Comparison of ENCODE assay signal across 10 cellular contexts in the genomic region with DNA sequence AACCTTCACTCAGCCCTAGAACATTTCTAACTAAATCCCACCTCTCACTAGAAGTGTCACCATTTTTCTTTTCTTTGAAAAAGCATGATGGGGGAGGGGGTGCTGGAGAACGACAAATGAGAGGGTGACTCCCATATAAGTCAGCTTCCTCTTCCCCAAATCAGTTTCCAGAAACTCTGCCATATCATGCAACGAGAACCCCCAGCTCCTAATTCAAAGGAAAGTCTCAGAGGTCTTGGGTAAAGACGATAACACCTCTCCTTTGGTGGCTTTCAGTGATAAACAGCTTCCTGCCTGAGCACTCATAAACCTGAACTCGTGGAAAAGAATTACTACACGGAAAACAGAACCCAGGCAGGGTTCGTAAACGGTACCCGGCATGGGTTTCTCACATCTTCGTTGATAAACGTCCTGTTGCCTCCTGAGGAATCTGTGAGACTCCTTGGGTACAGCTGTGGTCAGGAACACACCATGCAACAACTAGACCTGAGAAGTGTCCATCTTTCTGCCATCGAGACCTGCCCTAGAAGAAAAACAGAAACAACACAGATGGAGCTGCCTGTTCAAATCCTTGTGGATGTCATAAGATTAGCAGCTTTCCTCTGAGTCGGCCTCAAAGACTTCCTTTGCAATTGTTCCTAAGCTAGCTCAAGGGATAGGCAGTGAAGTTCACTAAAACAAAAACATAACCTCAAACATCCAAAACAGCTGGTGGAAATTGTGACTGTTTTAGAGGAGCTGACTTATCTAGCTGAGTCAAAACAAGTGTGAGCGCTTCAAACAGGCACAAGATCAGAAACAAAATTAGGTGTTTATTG.
DNase-seq lines count a peak whose midpoint lies in the region; ATAC-seq, FAIRE-seq and TF ChIP-seq lines count a peak whose summit lies in the region.
"Had no signal": no experiment of that assay in that cellular context is flagged by ENCODE, and none has a peak within 500 bp of the region (broad histone marks: within the 10 kb centered on the region; RNA-seq: fewer than 3 reads in every experiment).

No MANE protein-coding gene starts in this region.

- in situ Hi-C loops in HepG2 (cut with HindIII; ENCODE audit: extremely low pct_ligation_motif_present, low pct_unique_long_range_greater_than_20kb): no loop called here

- 35% methylated on average over 10 of the region's 13 CpGs for WGBS in HepG2 (ENCODE audit: low lambda C conversion rate)

- BruUV-seq in HepG2 (replicated peaks; lab: Mats Ljungman, UMichigan): no TSS peak

- peak; percentile 71 for FAIRE-seq in GM19239 (lab: Jason Lieb, UNC)
- FAIRE-seq in HepG2 (lab: Jason Lieb, UNC): no peak

- no peak for TF ChIP-seq POLR2A in HepG2 (IDR thresholded peaks at IDR 0.05; ENCODE audit: insufficient read depth in 1 of 2, low read depth in 2 of 2, low read length in 2 of 2)

- H3K36me3 ChIP-seq in HepG2 (replicated peaks in 1 of 2; ENCODE audit: control insufficient read depth in 1 of 2, insufficient read depth in 2 of 2, low read length in 2 of 2): no peaks in the 10 kb centered on the region

- no peak overlapping the region for H3K4me3 ChIP-seq in HepG2 (replicated peaks in 1 of 3; ENCODE audit: insufficient read depth in 1 of 3, low read depth in 2 of 3, low read length in 3 of 3)
- H3K4me3 ChIP-seq: lung had no signal

- no peak overlapping the region for H3K27ac ChIP-seq in HepG2 (ENCODE audit: extremely low read length, insufficient read depth, low read length)

- H3K79me2 ChIP-seq in HepG2 (ENCODE audit: insufficient read depth, low read length): no peaks in the 10 kb centered on the region

- POLR2A ChIA-PET in HepG2 (lab: Yijun Ruan, JAX): no interaction called here

- no peak for TF ChIP-seq CTCF in HepG2 (CRISPR knock-in tag; IDR thresholded peaks at IDR 0.05)

- ATAC-seq in HepG2 (no peak), GM21619 (IDR thresholded peaks at IDR 0.05; ENCODE audit: unreplicated experiment) (no peak), HG03520 (IDR thresholded peaks at IDR 0.05; ENCODE audit: unreplicated experiment) (no peak)

- TF ChIP-seq EP300 in HepG2 (IDR thresholded peaks at IDR 0.05; ENCODE audit: low read depth in 2 of 2, low read length in 2 of 2): no peak
- no peak for TF ChIP-seq EP300 in HepG2 (CRISPR knock-in tag; IDR thresholded peaks at IDR 0.05; ENCODE audit: borderline replicate concordance)

- peaks cover 0 to 16% of the 10 kb centered on the region in 2 experiments; a peak in 1 of 5 replicates for H3K27me3 ChIP-seq in HepG2 (ENCODE audit: control insufficient read depth in 1 of 2, insufficient read depth in 2 of 2, low read length in 2 of 2)

- H3K9me3 ChIP-seq in HepG2 (ENCODE audit: low read length): no peaks in the 10 kb centered on the region

- H2AFZ ChIP-seq in HepG2 (ENCODE audit: low read length): no peak overlapping the region

- DNase-seq in A172 (ENCODE audit: low spot score) (peak; percentile 9), GM19239 (ENCODE audit: insufficient read length, low spot score) (no peak), glomerular endothelial cell (ENCODE audit: extremely low read depth, low read depth, low spot score) (peak; percentile 61), HepG2 (ENCODE audit: low spot score) (no peak), D341Med (ENCODE audit: low spot score) (no peak)
- DNase-seq in activated T-cell treated with anti-CD3 and anti-CD28 coated beads, Interleukin-2, amount 50 U/mL, for 48 hours: peak; percentile 63 to 65
- DNase-seq: NCI-H524 had no signal

- H3K4me1 ChIP-seq in HepG2 (ENCODE audit: insufficient read depth, low read length): peaks cover 15% of the 10 kb centered on the region

- CTCF ChIA-PET in HepG2 (lab: Yijun Ruan, JAX; ENCODE audit: low intra/inter-chr PET ratio, low total read pairs): no interaction called here

- H3K4me2 ChIP-seq in HepG2 (ENCODE audit: low read depth, low read length): no peak overlapping the region

- intact Hi-C loops in HepG2 (cut with micrococcal nuclease; ENCODE audit: unreplicated experiment): no loop called here

- H3K9ac ChIP-seq in HepG2 (ENCODE audit: insufficient read depth, low read depth, low read length): no peak overlapping the region

- TF ChIP-seq RAD21 in HepG2 (CRISPR knock-in tag; IDR thresholded peaks at IDR 0.05): no peak

- no peaks in the 10 kb centered on the region for H4K20me1 ChIP-seq in HepG2 (ENCODE audit: insufficient read depth, low read length)

TF ChIP-seq in HepG2, 621 proteins besides CTCF, POLR2A, EP300 and RAD21 (continues in another document):
- TF ChIP-seq ZNF563 (CRISPR knock-in tag; IDR thresholded peaks at IDR 0.05) (no peak), ZFP36L2 (CRISPR knock-in tag; IDR thresholded peaks at IDR 0.05) (no peak)
- TF ChIP-seq, protein P1, sequence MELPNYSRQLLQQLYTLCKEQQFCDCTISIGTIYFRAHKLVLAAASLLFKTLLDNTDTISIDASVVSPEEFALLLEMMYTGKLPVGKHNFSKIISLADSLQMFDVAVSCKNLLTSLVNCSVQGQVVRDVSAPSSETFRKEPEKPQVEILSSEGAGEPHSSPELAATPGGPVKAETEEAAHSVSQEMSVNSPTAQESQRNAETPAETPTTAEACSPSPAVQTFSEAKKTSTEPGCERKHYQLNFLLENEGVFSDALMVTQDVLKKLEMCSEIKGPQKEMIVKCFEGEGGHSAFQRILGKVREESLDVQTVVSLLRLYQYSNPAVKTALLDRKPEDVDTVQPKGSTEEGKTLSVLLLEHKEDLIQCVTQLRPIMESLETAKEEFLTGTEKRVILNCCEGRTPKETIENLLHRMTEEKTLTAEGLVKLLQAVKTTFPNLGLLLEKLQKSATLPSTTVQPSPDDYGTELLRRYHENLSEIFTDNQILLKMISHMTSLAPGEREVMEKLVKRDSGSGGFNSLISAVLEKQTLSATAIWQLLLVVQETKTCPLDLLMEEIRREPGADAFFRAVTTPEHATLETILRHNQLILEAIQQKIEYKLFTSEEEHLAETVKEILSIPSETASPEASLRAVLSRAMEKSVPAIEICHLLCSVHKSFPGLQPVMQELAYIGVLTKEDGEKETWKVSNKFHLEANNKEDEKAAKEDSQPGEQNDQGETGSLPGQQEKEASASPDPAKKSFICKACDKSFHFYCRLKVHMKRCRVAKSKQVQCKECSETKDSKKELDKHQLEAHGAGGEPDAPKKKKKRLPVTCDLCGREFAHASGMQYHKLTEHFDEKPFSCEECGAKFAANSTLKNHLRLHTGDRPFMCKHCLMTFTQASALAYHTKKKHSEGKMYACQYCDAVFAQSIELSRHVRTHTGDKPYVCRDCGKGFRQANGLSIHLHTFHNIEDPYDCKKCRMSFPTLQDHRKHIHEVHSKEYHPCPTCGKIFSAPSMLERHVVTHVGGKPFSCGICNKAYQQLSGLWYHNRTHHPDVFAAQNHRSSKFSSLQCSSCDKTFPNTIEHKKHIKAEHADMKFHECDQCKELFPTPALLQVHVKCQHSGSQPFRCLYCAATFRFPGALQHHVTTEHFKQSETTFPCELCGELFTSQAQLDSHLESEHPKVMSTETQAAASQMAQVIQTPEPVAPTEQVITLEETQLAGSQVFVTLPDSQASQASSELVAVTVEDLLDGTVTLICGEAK (IDR thresholded peaks at IDR 0.05): no peak
- TF ChIP-seq, protein P1 (CRISPR knock-in tag; IDR thresholded peaks at IDR 0.05): no peak

Comparison
In these comparisons a context has a peak if more than half of its experiments do, and no peak if none do; other contexts are left out.
1. DNase-seq: peak in A172 (single experiment), activated T-cell treated with anti-CD3 and anti-CD28 coated beads, Interleukin-2, amount 50 U/mL, for 48 hours (2 of 2) and glomerular endothelial cell (single experiment); none in GM19239 (single experiment), HepG2 (single experiment) and D341Med (single experiment).